In genomic region chr10:80468002-80468401, GRCh38 we compare ENCODE assay signal across 9 cellular contexts. TPM values are rescaled to one million over a fixed set of nuclear protein-coding genes. Genes with fewer than 3 reads are reported as not detected.
DNase-seq lines count a peak whose midpoint lies in the region; ATAC-seq lines count a peak whose summit lies in the region.
"Had no signal": no experiment of that assay in that cellular context is flagged by ENCODE, and none has a peak within 500 bp of the region (broad histone marks: within the 10 kb centered on the region; RNA-seq: fewer than 3 reads in every experiment).

No MANE protein-coding gene starts in this region.

- DNase-seq in NCI-H510A (lab: John Stamatoyannopoulos, UW): peak; percentile 45
- DNase-seq in activated gamma-delta T cell treated with Interleukin-2 at 50 U/mL for 16 hours: peak; percentile 74
- DNase-seq in hippocampal formation (lab: John Stamatoyannopoulos, UW): peak; percentile 44 to 74
- no peak for DNase-seq in NCI-H2029 (lab: John Stamatoyannopoulos, UW)
- no peak for DNase-seq in NCI-H1417 treated with DMSO at 0.1 percent for 48 hours (lab: John Stamatoyannopoulos, UW)
- no peak for DNase-seq in AG08396 (ENCODE audit: low spot score)

- peaks cover 60 to 68% (median 65%) of the 10 kb centered on the region in 3 donors for H3K4me1 ChIP-seq in skeletal muscle tissue (ENCODE audit: control insufficient read depth in 3 of 3, insufficient read depth in 3 of 3, low read length in 3 of 3)

- no peaks in the 10 kb centered on the region for H3K27me3 ChIP-seq in skeletal muscle tissue (ENCODE audit: control insufficient read depth in 3 of 3, insufficient read depth in 3 of 3, low read length in 3 of 3)

- no peaks in the 10 kb centered on the region for H3K36me3 ChIP-seq in skeletal muscle tissue (ENCODE audit: control insufficient read depth in 3 of 3, insufficient read depth in 3 of 3, low read length in 3 of 3)
- H3K36me3 ChIP-seq: HAP-1 had no signal

- H3K9ac ChIP-seq in skeletal muscle tissue (ENCODE audit: low read depth in 1 of 3, low read length in 3 of 3): peak overlapping the region in 1 of 3 donors; percentile 25

- peak overlapping the region; percentile 62 for H3K27ac ChIP-seq in skeletal muscle tissue (ENCODE audit: low read depth, low read length)

- H3K9me3 ChIP-seq in skeletal muscle tissue (ENCODE audit: control insufficient read depth in 3 of 3, low read length in 3 of 3): no peaks in the 10 kb centered on the region
- H3K9me3 ChIP-seq: HAP-1 had no signal

- ATAC-seq in GM21390 (IDR thresholded peaks at IDR 0.05; ENCODE audit: unreplicated experiment): no peak

- no peak overlapping the region for H3K4me3 ChIP-seq in skeletal muscle tissue (ENCODE audit: low read length in 3 of 3)
- H3K4me3 ChIP-seq: HAP-1 had no signal

RNA-seq across cellular contexts. Expression of gene TSPAN14, which starts 13.9 kb away (rescaled TPM):
- 6.3 TPM for total RNA-seq in skeletal muscle tissue

RNA-seq across cellular contexts. Expression of gene PRXL2A, which starts 59.7 kb away (rescaled TPM):
- 19.3 TPM for total RNA-seq in skeletal muscle tissue

Comparison
In these comparisons a context has a peak if more than half of its experiments do, and no peak if none do; other contexts are left out.
1. DNase-seq: peak in NCI-H510A (single experiment), activated gamma-delta T cell treated with Interleukin-2 at 50 U/mL for 16 hours (single experiment) and hippocampal formation (2 of 2); none in NCI-H2029 (single experiment), NCI-H1417 treated with DMSO at 0.1 percent for 48 hours (single experiment) and AG08396 (single experiment).